In genomic region chr4:99165978-99166377, GRCh38 we compare ENCODE assay signal across 23 cellular contexts. TPM values are rescaled to one million over a fixed set of nuclear protein-coding genes. Genes with fewer than 3 reads are reported as not detected.
"Had no signal": no experiment of that assay in that cellular context is flagged by ENCODE, and none has a peak within 500 bp of the region (broad histone marks: within the 10 kb centered on the region; RNA-seq: fewer than 3 reads in every experiment).

No MANE protein-coding gene starts in this region.

- H3K27ac ChIP-seq: left ventricle myocardium inferior, neutrophil, ovary, psoas muscle, right atrium auricular region, skin epidermis, tibial artery had no signal

- ATAC-seq: activated naive CD8-positive, alpha-beta T cell treated with anti-CD3 and anti-CD28 coated beads, Interleukin-2, amount 50 U/mL, for 24 hours; psoas muscle had no signal

- H3K9me3 ChIP-seq: neutrophil, ovary, psoas muscle, right atrium auricular region, tibial artery had no signal

- H3K4me1 ChIP-seq: left ventricle myocardium inferior, psoas muscle, right atrium auricular region, tibial artery had no signal

- H3K27me3 ChIP-seq: neutrophil, ovary, right atrium auricular region, tibial artery had no signal

- DNase-seq: activated CD4-positive, alpha-beta memory T cell treated with anti-CD3 and anti-CD28 coated beads for 36 hours; activated CD4-positive, alpha-beta T cell treated with anti-CD3 and anti-CD28 coated beads for 48 hours; activated effector memory CD4-positive, alpha-beta T cell treated with anti-CD3 and anti-CD28 coated beads, Interleukin-2, amount 50 U/mL, for 16 hours; activated naive CD4-positive, alpha-beta T cell treated with anti-CD3 and anti-CD28 coated beads, Interleukin-2, amount 50 U/mL, for 16 hours; activated naive CD8-positive, alpha-beta T cell treated with anti-CD3 and anti-CD28 coated beads, Interleukin-2, amount 50 U/mL, for 24 hours; anterior cingulate cortex; cerebellar nuclear complex; erythroblast; foreskin melanocyte; left ventricle myocardium inferior; ovary; psoas muscle; stimulated activated CD4-positive, alpha-beta T cell treated with anti-CD3 and anti-CD28 coated beads, Interleukin-1b, Interleukin-23, amount 100 ng/mL, for 48 hours; tibial artery had no signal

- H3K36me3 ChIP-seq: left ventricle myocardium inferior, neutrophil, ovary, right atrium auricular region, tibial artery had no signal

- H3K4me3 ChIP-seq: left ventricle myocardium inferior, ovary, psoas muscle, right atrium auricular region, skin epidermis, tibial artery had no signal

RNA-seq across cellular contexts. Expression of gene ADH4, which starts 21.9 kb away (rescaled TPM):
- total RNA-seq: activated CD4-positive, alpha-beta memory T cell treated with anti-CD3 and anti-CD28 coated beads for 36 hours; fibroblast of lung; kidney epithelial cell; left ventricle myocardium inferior; mononuclear cell; myocyte; right atrium auricular region; T-helper 1 cell treated with Interleukin-12 subunit alpha and Interleukin-12 subunit beta and Interleukin-4 antibody, amounts not matched to agents 30 ng/mL and 1 ng/mL, for 36 hours; urinary bladder had no signal

RNA-seq across cellular contexts. Expression of gene ADH6, which starts 53.1 kb away (rescaled TPM):
- total RNA-seq: activated CD4-positive, alpha-beta memory T cell treated with anti-CD3 and anti-CD28 coated beads for 36 hours; kidney epithelial cell; left ventricle myocardium inferior; mononuclear cell; myocyte; psoas muscle; T-helper 1 cell treated with Interleukin-12 subunit alpha and Interleukin-12 subunit beta and Interleukin-4 antibody, amounts not matched to agents 30 ng/mL and 1 ng/mL, for 36 hours had no signal
